In the genomic region with DNA sequence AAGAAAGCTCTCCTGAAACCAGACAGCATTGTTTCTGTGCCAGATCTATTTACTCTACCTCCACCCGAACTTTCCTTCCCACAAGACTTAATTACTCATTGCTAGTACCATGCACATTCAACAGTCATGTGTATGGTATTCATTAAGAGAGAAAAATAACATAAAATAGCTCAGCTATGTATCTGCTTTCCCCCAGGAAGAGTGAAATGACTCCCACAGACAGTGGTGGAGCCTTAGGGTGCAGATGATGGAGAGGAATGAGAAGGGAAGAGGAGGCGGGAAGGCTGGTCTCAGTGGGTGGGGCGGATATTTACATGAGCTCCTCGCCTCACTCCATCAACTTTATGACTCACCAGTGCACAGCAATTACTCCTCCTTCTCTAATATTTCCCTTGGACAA, we compare ENCODE assay signal across 9 cellular contexts.
DNase-seq lines count a peak whose midpoint lies in the region; ATAC-seq, FAIRE-seq and TF ChIP-seq lines count a peak whose summit lies in the region.
"Had no signal": no experiment of that assay in that cellular context is flagged by ENCODE, and none has a peak within 500 bp of the region (broad histone marks: within the 10 kb centered on the region; RNA-seq: fewer than 3 reads in every experiment).

No MANE protein-coding gene starts in this region.

- no peaks in the 10 kb centered on the region for H3K36me3 ChIP-seq in adipocyte (ENCODE audit: control insufficient read depth, insufficient read depth, low read length, severe bottlenecking)
- no peaks in the 10 kb centered on the region for H3K36me3 ChIP-seq in keratinocyte (ENCODE audit: control insufficient read depth in 2 of 2, extremely low read depth in 1 of 2, insufficient read depth in 2 of 2, low read length in 2 of 2)

- H3K9ac ChIP-seq in adipocyte (ENCODE audit: low read length) (no peak overlapping the region), keratinocyte (ENCODE audit: control insufficient read depth, extremely low read depth, insufficient read depth, low read length) (no peak overlapping the region)

- H3K9me1 ChIP-seq in keratinocyte (ENCODE audit: control insufficient read depth, extremely low read depth, insufficient read depth, low read length) = no peaks in the 10 kb centered on the region

- no peaks in the 10 kb centered on the region for H3K36me3 Mint-ChIP-seq in activated naive CD8-positive, alpha-beta T cell treated with anti-CD3 and anti-CD28 coated beads, Interleukin-2, amount 50 U/mL, for 24 hours (ENCODE audit: low read depth)

- H3K4me1 ChIP-seq in adipocyte (ENCODE audit: control insufficient read depth, insufficient read depth, low read length) (peaks cover 7% of the 10 kb centered on the region), keratinocyte (ENCODE audit: control insufficient read depth, extremely low read depth, insufficient read depth, low read length) (peaks cover 13% of the 10 kb centered on the region)

- no peaks in the 10 kb centered on the region for H3K9me3 Mint-ChIP-seq in activated naive CD8-positive, alpha-beta T cell treated with anti-CD3 and anti-CD28 coated beads, Interleukin-2, amount 50 U/mL, for 24 hours

- H4K20me1 ChIP-seq in keratinocyte (ENCODE audit: control insufficient read depth, extremely low read depth, insufficient read depth, low read length) = no peaks in the 10 kb centered on the region

- H3K79me2 ChIP-seq in keratinocyte (ENCODE audit: control insufficient read depth, insufficient read depth, low read length) = no peaks in the 10 kb centered on the region

- peak overlapping the region; percentile 48 for H3K27ac ChIP-seq in keratinocyte (ENCODE audit: control insufficient read depth, insufficient read depth, low read length)

- H3K4me3 ChIP-seq in adipocyte (ENCODE audit: low read length) (no peak overlapping the region), keratinocyte (ENCODE audit: control insufficient read depth in 2 of 3, extremely low read depth in 1 of 3, insufficient read depth in 2 of 3, low read depth in 1 of 3, low read length in 3 of 3) (peak overlapping the region in 1 of 3 experiments; percentile 6)

- no peaks in the 10 kb centered on the region for H3K27me3 ChIP-seq in adipocyte (replicated peaks; ENCODE audit: control insufficient read depth, insufficient read depth, low read length)
- no peaks in the 10 kb centered on the region for H3K27me3 ChIP-seq in keratinocyte (ENCODE audit: control insufficient read depth, extremely low read depth, insufficient read depth, low read length)

- H2AFZ ChIP-seq in keratinocyte (ENCODE audit: control insufficient read depth, low read length) = no peak overlapping the region

- H3K4me1 Mint-ChIP-seq in activated naive CD8-positive, alpha-beta T cell treated with anti-CD3 and anti-CD28 coated beads, Interleukin-2, amount 50 U/mL, for 24 hours = no peaks in the 10 kb centered on the region

- dilution Hi-C loops in keratinocyte (cut with MboI; ENCODE audit: extremely low pct_ligation_motif_present, low sequenced_read_pairs) = no loop called here

- TF ChIP-seq CTCF in keratinocyte (optimal IDR thresholded peaks at IDR 0.05 in 1 of 3, IDR thresholded peaks at IDR 0.05 in 1 of 3, conservative IDR thresholded peaks at IDR 0.05 in 1 of 3; ENCODE audit: extremely low read depth in 1 of 3, insufficient read depth in 2 of 3, low read length in 3 of 3) = no peak

- H3K9me3 ChIP-seq in adipocyte (ENCODE audit: control insufficient read depth, low read length) (no peaks in the 10 kb centered on the region), keratinocyte (ENCODE audit: control insufficient read depth, low read depth, low read length) (no peaks in the 10 kb centered on the region)

- DNase-seq in AG08396 (ENCODE audit: low spot score) = peak; percentile 26
- peak; percentile 12 for DNase-seq in HK-2 (ENCODE audit: unreplicated experiment)
- DNase-seq in adipocyte (ENCODE audit: low read depth) = peak; percentile 85
- DNase-seq in keratinocyte (ENCODE audit: low read depth, low spot score) = peak; percentile 93
- DNase-seq in ecto neural progenitor cell (ENCODE audit: low spot score) = no peak
- no peak for DNase-seq in GOT3 (lab: John Stamatoyannopoulos, UW)
- no peak for DNase-seq in activated naive CD8-positive, alpha-beta T cell treated with anti-CD3 and anti-CD28 coated beads, Interleukin-2, amount 50 U/mL, for 24 hours
- DNase-seq: substantia nigra had no signal

- H3K27me3 Mint-ChIP-seq in activated naive CD8-positive, alpha-beta T cell treated with anti-CD3 and anti-CD28 coated beads, Interleukin-2, amount 50 U/mL, for 24 hours = no peaks in the 10 kb centered on the region

- H3K4me2 ChIP-seq in keratinocyte (ENCODE audit: control insufficient read depth, extremely low read depth, insufficient read depth, low read depth, low read length) = peak overlapping the region; percentile 54

- ATAC-seq in activated naive CD8-positive, alpha-beta T cell treated with anti-CD3 and anti-CD28 coated beads, Interleukin-2, amount 50 U/mL, for 24 hours = no peak
- no peak for ATAC-seq in HG02938 (IDR thresholded peaks at IDR 0.05; ENCODE audit: unreplicated experiment)

- no peak overlapping the region for H3K27ac Mint-ChIP-seq in activated naive CD8-positive, alpha-beta T cell treated with anti-CD3 and anti-CD28 coated beads, Interleukin-2, amount 50 U/mL, for 24 hours

- H3K4me3 Mint-ChIP-seq in activated naive CD8-positive, alpha-beta T cell treated with anti-CD3 and anti-CD28 coated beads, Interleukin-2, amount 50 U/mL, for 24 hours = no peak overlapping the region

- no peak for FAIRE-seq in keratinocyte (lab: Jason Lieb, UNC)

Comparison
In these comparisons a context has a peak if more than half of its experiments do, and no peak if none do; other contexts are left out.
1. DNase-seq: peak in AG08396 (single experiment), HK-2 (single experiment), adipocyte (single experiment) and keratinocyte (single experiment); none in ecto neural progenitor cell (single experiment), GOT3 (single experiment) and activated naive CD8-positive, alpha-beta T cell treated with anti-CD3 and anti-CD28 coated beads, Interleukin-2, amount 50 U/mL, for 24 hours (single experiment).